Comparison of ENCODE assay signal across 28 cellular contexts in genomic region chr1:46753985-46754384, GRCh38. TPM values are rescaled to one million over a fixed set of nuclear protein-coding genes. Genes with fewer than 3 reads are reported as not detected.
DNase-seq lines count a peak whose midpoint lies in the region; ATAC-seq, FAIRE-seq and TF ChIP-seq lines count a peak whose summit lies in the region.
"Had no signal": no experiment of that assay in that cellular context is flagged by ENCODE, and none has a peak within 500 bp of the region (broad histone marks: within the 10 kb centered on the region; RNA-seq: fewer than 3 reads in every experiment).

No MANE protein-coding gene starts in this region.

- no peak overlapping the region for H2AK9ac ChIP-seq in IMR-90 (replicated peaks; ENCODE audit: low read depth, low read length, poor library complexity)

- no peaks in the 10 kb centered on the region for H3K36me3 Mint-ChIP-seq in progenitor cell of endocrine pancreas (ENCODE audit: insufficient read depth)
- H3K36me3 Mint-ChIP-seq: CD14-positive monocyte; CD8-positive, alpha-beta memory T cell had no signal

- H3K36me3 ChIP-seq in IMR-90 (ENCODE audit: control insufficient read depth, insufficient read depth, low read length) (no peaks in the 10 kb centered on the region), K562 (ENCODE audit: control insufficient read depth, insufficient read depth, low read length) (no peaks in the 10 kb centered on the region), esophagus squamous epithelium (no peaks in the 10 kb centered on the region)
- H3K36me3 ChIP-seq: BE2C, MG63 had no signal

- H3K4me1 Mint-ChIP-seq in progenitor cell of endocrine pancreas (ENCODE audit: low read depth) = peaks cover 47% of the 10 kb centered on the region
- H3K4me1 Mint-ChIP-seq: CD14-positive monocyte; CD8-positive, alpha-beta memory T cell had no signal

- dilution Hi-C loops in IMR-90 (cut with HindIII; ENCODE audit: low sequenced_read_pairs, unreplicated experiment) = no loop called here

- H3K4ac ChIP-seq in IMR-90 (ENCODE audit: low read depth, low read length) = no peak overlapping the region

- H2BK15ac ChIP-seq in IMR-90 (ENCODE audit: low read depth, low read length) = no peak overlapping the region

- no peak overlapping the region for H4K5ac ChIP-seq in IMR-90 (ENCODE audit: low read depth, low read length)

- H3K4me3 ChIP-seq in IMR-90 (ENCODE audit: insufficient read depth, low read depth, low read length) (no peak overlapping the region), K562 (no peak overlapping the region), esophagus squamous epithelium (no peak overlapping the region)
- H3K4me3 ChIP-seq: MG63, SK-N-MC had no signal

- ATAC-seq in IMR-90 (ENCODE audit: low read depth) (no peak), K562 (no peak), GM18870 (IDR thresholded peaks at IDR 0.05; ENCODE audit: unreplicated experiment) (no peak)
- ATAC-seq: Panc1 had no signal

- H2BK5ac ChIP-seq in IMR-90 (ENCODE audit: low read depth, low read length, poor library complexity, severe bottlenecking) = no peak overlapping the region

- no peaks in the 10 kb centered on the region for H3K9me3 Mint-ChIP-seq in progenitor cell of endocrine pancreas (ENCODE audit: low read depth)
- H3K9me3 Mint-ChIP-seq: CD8-positive, alpha-beta memory T cell had no signal

- CTCF ChIA-PET in IMR-90 (lab: Yijun Ruan, JAX) = no interaction called here
- CTCF ChIA-PET in K562 (lab: Yijun Ruan, JAX; ENCODE audit: low intra/inter-chr PET ratio) = no interaction called here

- POLR2A ChIA-PET in IMR-90 (lab: Charles Lee; ENCODE audit: unreplicated experiment) (no interaction called here), K562 (lab: Yijun Ruan, JAX) (no interaction called here)

- H3K4me1 ChIP-seq in IMR-90 (ENCODE audit: control insufficient read depth, insufficient read depth, low read length) = no peaks in the 10 kb centered on the region
- H3K4me1 ChIP-seq in K562 (replicated peaks in 1 of 2; ENCODE audit: control insufficient read depth in 2 of 2, insufficient read depth in 2 of 2, low read length in 2 of 2) = no peaks in the 10 kb centered on the region
- peaks cover 18 to 93% (median 25%) of the 10 kb centered on the region in 3 donors for H3K4me1 ChIP-seq in esophagus squamous epithelium
- H3K4me1 ChIP-seq: BE2C had no signal

- no peak overlapping the region for H2BK20ac ChIP-seq in IMR-90 (ENCODE audit: low read depth, low read length)

- no peaks in the 10 kb centered on the region for H3K27me3 Mint-ChIP-seq in progenitor cell of endocrine pancreas

- peak overlapping the region; percentile 91 for H3K27ac Mint-ChIP-seq in progenitor cell of endocrine pancreas
- H3K27ac Mint-ChIP-seq: CD14-positive monocyte; CD8-positive, alpha-beta memory T cell had no signal

- H3K79me1 ChIP-seq in IMR-90 (ENCODE audit: low read depth in 1 of 2, low read length in 2 of 2) = no peaks in the 10 kb centered on the region

- no peak for TF ChIP-seq CTCF in IMR-90 (conservative IDR thresholded peaks at IDR 0.05; ENCODE audit: low read depth, low read length)
- TF ChIP-seq CTCF in K562 (IDR thresholded peaks at IDR 0.05 in 2 of 3, conservative IDR thresholded peaks at IDR 0.05 in 1 of 3; ENCODE audit: insufficient read depth in 2 of 3, low read depth in 1 of 3, low read length in 3 of 3) = no peak
- no peak for TF ChIP-seq CTCF in esophagus squamous epithelium (IDR thresholded peaks at IDR 0.05)
- TF ChIP-seq CTCF in progenitor cell of endocrine pancreas (IDR thresholded peaks at IDR 0.05; ENCODE audit: unreplicated experiment) = no peak

- WGBS in IMR-90 (ENCODE audit: extremely low coverage in 2 of 2, insufficient read length in 1 of 2), 2 experiments = no CpG with 5 or more reads among the region's 1 CpG
- 0% methylated on average over 1 of the region's 1 CpG for WGBS in K562 (ENCODE audit: insufficient coverage, low coverage, missing lambda C conversion rate)
- WGBS in esophagus squamous epithelium, 2 donors = 0 to 30% methylated on average over 1 of the region's 1 CpG

- H3K9me1 ChIP-seq in IMR-90 (ENCODE audit: insufficient read depth, low read length) (no peaks in the 10 kb centered on the region), K562 (ENCODE audit: control insufficient read depth, insufficient read depth, low read length) (no peaks in the 10 kb centered on the region)

- H3K56ac ChIP-seq in IMR-90 (ENCODE audit: extremely low read depth, insufficient read depth, low read length) = no peak overlapping the region

- H3K79me2 ChIP-seq in K562 (ENCODE audit: control insufficient read depth, insufficient read depth, low read length) = no peaks in the 10 kb centered on the region

- intact Hi-C loops in IMR-90 (cut with micrococcal nuclease) (no loop called here), K562 (cut with micrococcal nuclease) (no loop called here), esophagus squamous epithelium (cut with DNase I) (no loop called here)

- no peaks in the 10 kb centered on the region for H3K27me3 ChIP-seq in IMR-90 (ENCODE audit: control insufficient read depth, insufficient read depth, low read length)
- H3K27me3 ChIP-seq in K562 (ENCODE audit: control insufficient read depth in 2 of 2, insufficient read depth in 2 of 2, low read length in 2 of 2) = peaks cover 0 to 4% of the 10 kb centered on the region in 2 experiments; a peak in 1 of 5 replicates
- peaks cover 0 to 19% (median 0%) of the 10 kb centered on the region in 4 donors for H3K27me3 ChIP-seq in esophagus squamous epithelium
- H3K27me3 ChIP-seq: BE2C had no signal

- no peak overlapping the region for H3K4me3 Mint-ChIP-seq in progenitor cell of endocrine pancreas (ENCODE audit: low read depth)
- H3K4me3 Mint-ChIP-seq: CD14-positive monocyte; CD8-positive, alpha-beta memory T cell had no signal

- BruUV-seq in IMR-90 (replicated peaks; lab: Mats Ljungman, UMichigan) (no TSS peak), K562 (replicated peaks; lab: Mats Ljungman, UMichigan) (no TSS peak)

- no peak for TF ChIP-seq POLR2A in IMR-90 (IDR thresholded peaks at IDR 0.05; ENCODE audit: low read depth, low read length)
- no peak for TF ChIP-seq POLR2A in K562 (conservative IDR thresholded peaks at IDR 0.05)
- no peak for TF ChIP-seq POLR2A in esophagus squamous epithelium (IDR thresholded peaks at IDR 0.05)

- no peak overlapping the region for H2BK120ac ChIP-seq in IMR-90 (ENCODE audit: low read depth, low read length)

- H4K20me1 ChIP-seq in IMR-90 (ENCODE audit: insufficient read depth, low read length) (no peaks in the 10 kb centered on the region), K562 (replicated peaks; ENCODE audit: control insufficient read depth, insufficient read depth, low read length) (no peaks in the 10 kb centered on the region)

- no peak overlapping the region for H4K91ac ChIP-seq in IMR-90 (ENCODE audit: insufficient read depth, low read depth, low read length)

- no peak for TF ChIP-seq EP300 in K562 (IDR thresholded peaks at IDR 0.05; ENCODE audit: low read length)

- no peak overlapping the region for H2AK5ac ChIP-seq in IMR-90 (ENCODE audit: low read depth, low read length)

- no peak for FAIRE-seq in K562 (lab: Jason Lieb, UNC)
- FAIRE-seq: GM12891 had no signal

- H3K9me3 ChIP-seq in IMR-90 (ENCODE audit: control insufficient read depth, insufficient read depth, low read length) (no peaks in the 10 kb centered on the region), K562 (replicated peaks; ENCODE audit: control insufficient read depth, insufficient read depth, low read depth, low read length) (no peaks in the 10 kb centered on the region), esophagus squamous epithelium (no peaks in the 10 kb centered on the region)
- H3K9me3 ChIP-seq: BE2C, MG63 had no signal

- DNase-seq in IMR-90 = no peak
- no peak for DNase-seq in K562 (ENCODE audit: extremely low read depth in 1 of 4, low spot score in 3 of 4)
- DNase-seq in esophagus squamous epithelium (lab: John Stamatoyannopoulos, UW) = no peak
- DNase-seq in progenitor cell of endocrine pancreas (ENCODE audit: low spot score, unreplicated experiment) = no peak
- DNase-seq in NCI-H2227 treated with DMSO at 0.1 percent for 48 hours (lab: John Stamatoyannopoulos, UW) = no peak
- DNase-seq in activated T-cell treated with anti-CD3 and anti-CD28 coated beads for 4 hours = no peak
- DNase-seq: BE2C; CD8-positive, alpha-beta memory T cell; DMS79 treated with DMSO at 0.1 percent for 48 hours; GF-D8; H7; KBM-7; MG63; NCI-H1105 treated with DMSO at 0.1 percent for 48 hours; NCI-H146; NCI-H1930; NCI-H2107; NCI-H446; NCI-H524 treated with DMSO at 0.1 percent for 48 hours; NCI-H774; SIG-M5; SW 1271 had no signal

- no peak overlapping the region for H3K4me2 ChIP-seq in IMR-90 (ENCODE audit: low read depth, low read length)
- no peak overlapping the region for H3K4me2 ChIP-seq in K562 (ENCODE audit: insufficient read depth, low read length)

- no peak overlapping the region for H2AFZ ChIP-seq in IMR-90 (replicated peaks; ENCODE audit: low read length, poor library complexity)
- H2AFZ ChIP-seq in K562 (ENCODE audit: low read depth, low read length) = no peak overlapping the region

- H3K27ac ChIP-seq in IMR-90 (ENCODE audit: insufficient read depth, low read length) (no peak overlapping the region), K562 (ENCODE audit: extremely low read depth, low read depth, low read length) (no peak overlapping the region), esophagus squamous epithelium (peak overlapping the region in 3 of 4 donors; percentile 36 to 66 (median 56))
- H3K27ac ChIP-seq: SK-N-MC had no signal

- H3K18ac ChIP-seq in IMR-90 (ENCODE audit: low read depth, low read length) = no peak overlapping the region

- H3K23ac ChIP-seq in IMR-90 (ENCODE audit: low read depth, low read length) = no peak overlapping the region

- H3K14ac ChIP-seq in IMR-90 (replicated peaks; ENCODE audit: low read depth, low read length) = no peak overlapping the region

- no peak overlapping the region for H4K8ac ChIP-seq in IMR-90 (ENCODE audit: low read depth in 2 of 2, low read length in 2 of 2)

- TF ChIP-seq RAD21 in IMR-90 (IDR thresholded peaks at IDR 0.05; ENCODE audit: low read length) = no peak
- TF ChIP-seq RAD21 in K562 (CRISPR knock-in tag; conservative IDR thresholded peaks at IDR 0.05 in 1 of 2, IDR thresholded peaks at IDR 0.05 in 1 of 2) = no peak

- no peak overlapping the region for H3K9ac ChIP-seq in IMR-90 (ENCODE audit: low read depth, low read length)
- no peak overlapping the region for H3K9ac ChIP-seq in K562 (ENCODE audit: insufficient read depth in 1 of 2, low read depth in 2 of 2, low read length in 2 of 2)

- in situ Hi-C loops in IMR-90 (cut with MboI; ENCODE audit: low sequenced_read_pairs) = no loop called here
- in situ Hi-C loops in K562 (cut with MboI) = no loop called here

RNA-seq across cellular contexts. Expression of gene EFCAB14, which starts 35.1 kb away (rescaled TPM):
- total RNA-seq in IMR-90 (2012; rRNA removed) = 39.2 and 43.0 TPM in 2 replicates
- 25.5 and 28.6 TPM in 2 replicates for polyA plus RNA-seq in IMR-90 (2012; rRNA removed)
- 7.8 and 10.3 TPM in 2 replicates for polyA plus RNA-seq in IMR-90 (2012; cell fraction: cytosol; rRNA removed)
- polyA plus RNA-seq in IMR-90 (2012; cell fraction: nucleus; rRNA removed; ENCODE audit: low replicate concordance) = 5.0 and 31.4 TPM in 2 replicates
- 29.8 and 54.9 TPM in 2 replicates for total RNA-seq in K562 (2011; cell fraction: chromatin; rRNA removed; ENCODE audit: low replicate concordance)
- total RNA-seq in K562 (2011; cell fraction: nucleolus; rRNA removed) = 28.0 and 28.4 TPM in 2 replicates
- 45.5 and 70.0 TPM in 2 replicates for total RNA-seq in K562 (2011; cell fraction: nucleoplasm; rRNA removed)
- 27.6 and 30.3 TPM in 2 replicates for total RNA-seq in K562 (2014; rRNA removed)
- 39.7 and 42.8 TPM in 2 replicates for total RNA-seq in K562 (2014; rRNA removed; fragmentation: Illumina TruSeq; extraction: Trizol)
- total RNA-seq in K562 (2015; rRNA removed; fragmentation: Illumina TruSeq; extraction: Trizol) = 44.4 and 48.1 TPM in 2 replicates
- total RNA-seq in K562 (2021) = 36.4 and 37.3 TPM in 2 replicates
- 39.9 and 40.2 TPM in 2 replicates for polyA plus RNA-seq in K562 (2011; rRNA removed)
- polyA plus RNA-seq in K562 (2011; cell fraction: cytosol; rRNA removed) = 13.1 and 23.9 TPM in 2 replicates
- 34.0 and 47.2 TPM in 2 replicates for polyA plus RNA-seq in K562 (2011; cell fraction: nucleus; rRNA removed)
- polyA plus RNA-seq in K562 (2012) = 22.4 and 35.0 TPM in 2 replicates
- 39.5 and 49.0 TPM in 2 replicates for polyA plus RNA-seq in K562 (2014; fragmentation: Illumina TruSeq; extraction: Trizol)
- 1 to 10 TPM; 7.3 to 9.4 TPM for polyA plus RNA-seq in K562 (2014; fragmentation: Nextera tagmentation; extraction: Ambion mirVana)
- 24.9 and 28.0 TPM in 2 replicates for polyA plus RNA-seq in K562 (2014; rRNA removed)
- polyA minus RNA-seq in K562 (2011; rRNA and poly(A)+ RNA removed) = 50.7 and 55.8 TPM in 2 replicates
- 21.3 and 30.0 TPM in 2 replicates for polyA minus RNA-seq in K562 (2011; cell fraction: cytosol; rRNA and poly(A)+ RNA removed)
- 25.3 and 42.8 TPM in 2 replicates for polyA minus RNA-seq in K562 (2011; cell fraction: nucleus; rRNA and poly(A)+ RNA removed)
- 10 to 100 TPM; 68.7 to 98.8 (median 88.9) TPM for total RNA-seq in esophagus squamous epithelium
- total RNA-seq in progenitor cell of endocrine pancreas = 63.6 and 65.2 TPM in 2 replicates

RNA-seq across cellular contexts. Expression of gene CYP4B1, which starts 44.9 kb away (rescaled TPM):
- not detected in 2 replicates for total RNA-seq in IMR-90 (2012; rRNA removed)
- not detected in 2 replicates for polyA plus RNA-seq in IMR-90 (2012; rRNA removed)
- polyA plus RNA-seq in IMR-90 (2012; cell fraction: cytosol; rRNA removed) = not detected in 2 replicates
- polyA plus RNA-seq in IMR-90 (2012; cell fraction: nucleus; rRNA removed; ENCODE audit: low replicate concordance) = not detected in 2 replicates
- total RNA-seq in K562 (2011; cell fraction: chromatin; rRNA removed; ENCODE audit: low replicate concordance) = not detected in 2 replicates
- not detected in 2 replicates for total RNA-seq in K562 (2011; cell fraction: nucleolus; rRNA removed)
- total RNA-seq in K562 (2011; cell fraction: nucleoplasm; rRNA removed) = not detected in 2 replicates
- total RNA-seq in K562 (2014; rRNA removed) = not detected in 2 replicates
- not detected in 2 replicates for total RNA-seq in K562 (2014; rRNA removed; fragmentation: Illumina TruSeq; extraction: Trizol)
- total RNA-seq in K562 (2015; rRNA removed; fragmentation: Illumina TruSeq; extraction: Trizol) = not detected in 2 replicates
- 0.56 and 0.69 TPM in 2 replicates for total RNA-seq in K562 (2021)
- polyA plus RNA-seq in K562 (2011; rRNA removed) = not detected in 2 replicates
- not detected in 2 replicates for polyA plus RNA-seq in K562 (2011; cell fraction: cytosol; rRNA removed)
- polyA plus RNA-seq in K562 (2011; cell fraction: nucleus; rRNA removed) = not detected in 2 replicates
- polyA plus RNA-seq in K562 (2012) = not detected in 2 replicates
- not detected in 2 replicates for polyA plus RNA-seq in K562 (2014; fragmentation: Illumina TruSeq; extraction: Trizol)
- not detected for polyA plus RNA-seq in K562 (2014; fragmentation: Nextera tagmentation; extraction: Ambion mirVana)
- not detected in 2 replicates for polyA plus RNA-seq in K562 (2014; rRNA removed)
- not detected in 2 replicates for polyA minus RNA-seq in K562 (2011; rRNA and poly(A)+ RNA removed)
- polyA minus RNA-seq in K562 (2011; cell fraction: cytosol; rRNA and poly(A)+ RNA removed) = not detected in 2 replicates
- not detected in 2 replicates for polyA minus RNA-seq in K562 (2011; cell fraction: nucleus; rRNA and poly(A)+ RNA removed)
- total RNA-seq in esophagus squamous epithelium = 100 to 1,000 TPM in 2 of 4 donors, 10 to 100 TPM in 2; 14.0 to 147 (median 109) TPM
- 0.80 TPM in 1 of 2 replicates, not detected in the other for total RNA-seq in progenitor cell of endocrine pancreas
- total RNA-seq: CD8-positive, alpha-beta memory T cell; H7; LHCN-M2 had no signal
- polyA plus RNA-seq: CD14-positive monocyte; CD8-positive, alpha-beta memory T cell had no signal

Comparison
In these comparisons a context has a peak if more than half of its experiments do, and no peak if none do; other contexts are left out.
1. H3K27ac ChIP-seq: peak in esophagus squamous epithelium (3 of 4); none in IMR-90 (single experiment) and K562 (single experiment).